Comparison of ENCODE assay signal across 8 cellular contexts in the genomic region with DNA sequence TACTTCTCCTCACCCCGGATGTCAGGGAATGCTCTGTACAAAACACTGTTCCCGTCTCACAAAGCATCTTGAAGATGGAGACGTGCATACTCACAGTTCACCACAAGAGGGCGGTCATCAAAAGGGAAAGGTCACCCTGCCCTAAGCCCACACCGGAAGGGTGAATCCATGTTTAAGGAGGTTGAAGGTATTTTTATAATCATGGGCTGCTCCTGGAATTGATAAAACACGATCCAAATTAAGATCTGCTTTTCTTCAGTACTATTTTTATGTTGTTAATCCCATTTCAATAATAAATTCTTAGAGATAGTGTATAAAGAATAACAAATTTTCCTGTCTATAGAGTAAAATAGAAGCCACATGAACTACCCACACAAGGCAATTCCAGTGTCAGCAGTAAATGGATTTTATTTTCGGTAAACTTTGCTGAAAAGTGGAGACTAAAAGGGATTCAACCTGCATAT.
A peak's percentile ranks its signal among the peaks of the same experiment; 100 is the strongest.
DNase-seq lines count a peak whose midpoint lies in the region; ATAC-seq and TF ChIP-seq lines count a peak whose summit lies in the region.

No MANE protein-coding gene starts in this region.

- ATAC-seq in HG02852 (IDR thresholded peaks at IDR 0.05; ENCODE audit: unreplicated experiment) (peak; percentile 87), left ventricle myocardium superior (peak; percentile 89), GM18861 (IDR thresholded peaks at IDR 0.05; ENCODE audit: unreplicated experiment) (no peak)

- in situ Hi-C loops in GM13977 (cut with MboI; ENCODE audit: low pct_unique_long_range_greater_than_20kb, low sequenced_read_pairs, unreplicated experiment): loop anchor here (5.0 kb wide), 1 partner anchor 241 kb away; the partner anchor contains the start of gene CDKAL1

- no peak for TF ChIP-seq EP300 in sigmoid colon (IDR thresholded peaks at IDR 0.05)

- WGBS in sigmoid colon, 2 donors: 2 to 5% methylated on average over 7 of the region's 7 CpGs

- TF ChIP-seq CTCF in GM13977 (IDR thresholded peaks at IDR 0.05; ENCODE audit: extremely low read depth, insufficient read depth, missing control alignments): peak; percentile 90
- peak; percentile 75 to 95 (median 88) for TF ChIP-seq CTCF in sigmoid colon (IDR thresholded peaks at IDR 0.05)

- H3K27me3 ChIP-seq in sigmoid colon: no peaks in the 10 kb centered on the region

- TF ChIP-seq POLR2A in sigmoid colon (IDR thresholded peaks at IDR 0.05): no peak

- no peak overlapping the region for H3K4me3 ChIP-seq in sigmoid colon

- intact Hi-C loops in left ventricle myocardium superior (cut with micrococcal nuclease) (loop anchor here (2.0 kb wide), 1 partner anchor 237 kb away; no protein-coding TSS in a partner anchor), sigmoid colon (cut with DNase I) (loop anchor here (1.0 to 5.0 kb wide), 3 partner anchors 111 to 238 kb away; partner anchors contain the start of gene E2F3)

- DNase-seq in GM13977 (ENCODE audit: low spot score): peak; percentile 63
- peak; percentile 77 for DNase-seq in NCI-H146 treated with DMSO at 0.1 percent for 48 hours (lab: John Stamatoyannopoulos, UW; ENCODE audit: unreplicated experiment)
- DNase-seq in T-helper 1 cell: peak; percentile 35 to 71 (median 58)
- peak; percentile 80 for DNase-seq in amniotic epithelial cell (ENCODE audit: low read depth)
- peak; percentile 50 for DNase-seq in left ventricle myocardium superior
- peak; percentile 84 for DNase-seq in sigmoid colon

- peaks cover 0 to 6% (median 0%) of the 10 kb centered on the region in 4 donors for H3K4me1 ChIP-seq in sigmoid colon

- no peak overlapping the region for H3K27ac ChIP-seq in sigmoid colon

- no peaks in the 10 kb centered on the region for H3K9me3 ChIP-seq in sigmoid colon

- H3K36me3 ChIP-seq in sigmoid colon: no peaks in the 10 kb centered on the region
